18 cellular contexts compared by ENCODE assay signal in genomic region chr21:24050233-24050632, GRCh38.
"Had no signal": no experiment of that assay in that cellular context is flagged by ENCODE, and none has a peak within 500 bp of the region (broad histone marks: within the 10 kb centered on the region; RNA-seq: fewer than 3 reads in every experiment).

No MANE protein-coding gene starts in this region.

- H3K27ac Mint-ChIP-seq: activated CD4-positive, alpha-beta memory T cell treated with anti-CD3 and anti-CD28 coated beads for 36 hours; activated CD4-positive, alpha-beta T cell treated with anti-CD3 and anti-CD28 coated beads for 36 hours; activated CD8-positive, alpha-beta memory T cell treated with anti-CD3 and anti-CD28 coated beads, Interleukin-2, amount 10 ng/mL, durations not matched to agents 7 days and 5 days; activated naive CD4-positive, alpha-beta T cell treated with anti-CD3 and anti-CD28 coated beads for 36 hours; activated T-helper 2 cell treated with anti-CD3 and anti-CD28 coated beads, Interferon-gamma antibody, Interleukin-2, Interleukin-4, amounts not matched to agents 10 μg/mL and 5 μg/mL and 100 μg/mL, durations not matched to agents 14 hours and 24 hours and 36 hours; dendritic cell treated with granulocyte-macrophage colony-stimulating factor and Interleukin-4, amounts not matched to agents 40 ng/mL and 50 ng/mL, for 4 days; effector memory CD8-positive, alpha-beta T cell had no signal

- ATAC-seq: activated CD4-positive, alpha-beta T cell treated with anti-CD3 and anti-CD28 coated beads for 36 hours; activated CD8-positive, alpha-beta memory T cell treated with anti-CD3 and anti-CD28 coated beads, Interleukin-2, amount 10 ng/mL, durations not matched to agents 7 days and 5 days; effector memory CD8-positive, alpha-beta T cell; left ventricle myocardium superior; psoas muscle; right lobe of liver; upper lobe of right lung had no signal

- H3K4me2 ChIP-seq: smooth muscle cell had no signal

- H3K4me3 ChIP-seq: psoas muscle, right lobe of liver, smooth muscle cell, stomach, testis, upper lobe of right lung had no signal

- H3K4me1 Mint-ChIP-seq: activated CD8-positive, alpha-beta memory T cell treated with anti-CD3 and anti-CD28 coated beads, Interleukin-2, amount 10 ng/mL, durations not matched to agents 7 days and 5 days had no signal

- DNase-seq: activated CD4-positive, alpha-beta memory T cell treated with anti-CD3 and anti-CD28 coated beads for 36 hours; activated CD4-positive, alpha-beta T cell treated with anti-CD3 and anti-CD28 coated beads for 36 hours; activated CD8-positive, alpha-beta memory T cell treated with anti-CD3 and anti-CD28 coated beads, Interleukin-2, amount 10 ng/mL, durations not matched to agents 7 days and 5 days; activated naive CD4-positive, alpha-beta T cell treated with anti-CD3 and anti-CD28 coated beads for 36 hours; activated T-cell treated with anti-CD3 and anti-CD28 coated beads, Interleukin-2, amount 50 U/mL, for 1 hour; effector memory CD8-positive, alpha-beta T cell; foreskin melanocyte; kidney glomerular epithelial cell; left ventricle myocardium superior; psoas muscle; right lobe of liver; stomach; testis; upper lobe of right lung; WERI-Rb-1 had no signal

- H3K36me3 Mint-ChIP-seq: activated CD4-positive, alpha-beta memory T cell treated with anti-CD3 and anti-CD28 coated beads for 36 hours; activated CD8-positive, alpha-beta memory T cell treated with anti-CD3 and anti-CD28 coated beads, Interleukin-2, amount 10 ng/mL, durations not matched to agents 7 days and 5 days had no signal

- H3K27me3 ChIP-seq: right lobe of liver, stomach, testis, upper lobe of right lung had no signal

- H3K27me3 Mint-ChIP-seq: activated CD4-positive, alpha-beta memory T cell treated with anti-CD3 and anti-CD28 coated beads for 36 hours; activated CD4-positive, alpha-beta T cell treated with anti-CD3 and anti-CD28 coated beads for 36 hours; activated CD8-positive, alpha-beta memory T cell treated with anti-CD3 and anti-CD28 coated beads, Interleukin-2, amount 10 ng/mL, durations not matched to agents 7 days and 5 days; dendritic cell treated with granulocyte-macrophage colony-stimulating factor and Interleukin-4, amounts not matched to agents 40 ng/mL and 50 ng/mL, for 4 days; effector memory CD8-positive, alpha-beta T cell had no signal

- H3K4me1 ChIP-seq: psoas muscle, right lobe of liver, upper lobe of right lung had no signal

- H3K4me3 Mint-ChIP-seq: activated CD4-positive, alpha-beta memory T cell treated with anti-CD3 and anti-CD28 coated beads for 36 hours; activated CD4-positive, alpha-beta T cell treated with anti-CD3 and anti-CD28 coated beads for 36 hours; activated CD8-positive, alpha-beta memory T cell treated with anti-CD3 and anti-CD28 coated beads, Interleukin-2, amount 10 ng/mL, durations not matched to agents 7 days and 5 days; activated naive CD4-positive, alpha-beta T cell treated with anti-CD3 and anti-CD28 coated beads for 36 hours; dendritic cell treated with granulocyte-macrophage colony-stimulating factor and Interleukin-4, amounts not matched to agents 40 ng/mL and 50 ng/mL, for 4 days; effector memory CD8-positive, alpha-beta T cell had no signal

- H3K27ac ChIP-seq: psoas muscle, right lobe of liver, stomach, testis, upper lobe of right lung, WERI-Rb-1 had no signal

- H3K9me3 Mint-ChIP-seq: activated CD4-positive, alpha-beta memory T cell treated with anti-CD3 and anti-CD28 coated beads for 36 hours; activated naive CD4-positive, alpha-beta T cell treated with anti-CD3 and anti-CD28 coated beads for 36 hours; activated T-helper 2 cell treated with anti-CD3 and anti-CD28 coated beads, Interferon-gamma antibody, Interleukin-2, Interleukin-4, amounts not matched to agents 10 μg/mL and 5 μg/mL and 100 μg/mL, durations not matched to agents 14 hours and 24 hours and 36 hours; dendritic cell treated with granulocyte-macrophage colony-stimulating factor and Interleukin-4, amounts not matched to agents 40 ng/mL and 50 ng/mL, for 4 days; effector memory CD8-positive, alpha-beta T cell had no signal
